Comparison of ENCODE assay signal across 2 cellular contexts in genomic region chr21:43339668-43340067, GRCh38.
A peak's percentile ranks its signal among the peaks of the same experiment; 100 is the strongest.
TF ChIP-seq lines count a peak whose summit lies in the region.

No MANE protein-coding gene starts in this region.

TF ChIP-seq in A549, 52 proteins besides CTCF, POLR2A, EP300 and RAD21:
- no peak for TF ChIP-seq HMGXB4 (CRISPR knock-in tag; IDR thresholded peaks at IDR 0.05; ENCODE audit: borderline replicate concordance)
- no peak for TF ChIP-seq FOSB (CRISPR knock-in tag; IDR thresholded peaks at IDR 0.05)
- no peak for TF ChIP-seq SMC3 (IDR thresholded peaks at IDR 0.05)
- 0 out of 2 replicates have a peak, but pooled peaks have one; percentile 41 for TF ChIP-seq EHF (CRISPR knock-in tag; IDR thresholded peaks at IDR 0.05)
- TF ChIP-seq HEYL (CRISPR knock-in tag; IDR thresholded peaks at IDR 0.05) = no peak
- TF ChIP-seq HOXB13 (CRISPR knock-in tag; IDR thresholded peaks at IDR 0.05; ENCODE audit: low read depth) = peak; percentile 43; the same call in 1 of the 2 replicates

TF ChIP-seq in H1, 55 proteins besides CTCF, POLR2A, EP300 and RAD21:
- TF ChIP-seq CBX8 (IDR thresholded peaks at IDR 0.05; ENCODE audit: borderline replicate concordance, low read depth, low read length) (no peak), CTBP2 (IDR thresholded peaks at IDR 0.05; ENCODE audit: borderline replicate concordance, insufficient read depth, insufficient read length, low read length) (no peak), MAFK (IDR thresholded peaks at IDR 0.05; ENCODE audit: low read depth, low read length) (no peak), BCL11A (IDR thresholded peaks at IDR 0.05; ENCODE audit: low read depth in 2 of 2, low read length in 2 of 2) (no peak), CREB1 (IDR thresholded peaks at IDR 0.05) (no peak), HDAC2 (IDR thresholded peaks at IDR 0.05; ENCODE audit: borderline replicate concordance in 1 of 2, low read depth in 2 of 2, low read length in 2 of 2) (no peak), TAF1 (IDR thresholded peaks at IDR 0.05; ENCODE audit: low read depth, low read length) (no peak), SP1 (IDR thresholded peaks at IDR 0.05; ENCODE audit: low read depth, low read length) (no peak), SIRT6 (IDR thresholded peaks at IDR 0.05; ENCODE audit: low read length) (no peak), SUZ12 (IDR thresholded peaks at IDR 0.05; ENCODE audit: low read length) (no peak), TCF12 (IDR thresholded peaks at IDR 0.05; ENCODE audit: low read depth, low read length) (no peak), CBX5 (IDR thresholded peaks at IDR 0.05; ENCODE audit: low read depth, low read length) (no peak), HDAC6 (IDR thresholded peaks at IDR 0.05; ENCODE audit: low read depth, low read length) (no peak), ATF3 (IDR thresholded peaks at IDR 0.05; ENCODE audit: insufficient read depth, low read depth, low read length) (no peak), CHD1 (IDR thresholded peaks at IDR 0.05; ENCODE audit: low read depth, low read length) (no peak), TEAD4 (IDR thresholded peaks at IDR 0.05; ENCODE audit: low read depth, low read length) (no peak), RBBP5 (IDR thresholded peaks at IDR 0.05; ENCODE audit: borderline replicate concordance, low read depth, low read length) (no peak), CHD2 (IDR thresholded peaks at IDR 0.05; ENCODE audit: low read length) (no peak), RNF2 (IDR thresholded peaks at IDR 0.05; ENCODE audit: borderline replicate concordance, low read depth, low read length, missing control alignments, poor library complexity, severe bottlenecking) (no peak), TBP (IDR thresholded peaks at IDR 0.05; ENCODE audit: low read depth, low read length) (no peak)
